In the genomic region with DNA sequence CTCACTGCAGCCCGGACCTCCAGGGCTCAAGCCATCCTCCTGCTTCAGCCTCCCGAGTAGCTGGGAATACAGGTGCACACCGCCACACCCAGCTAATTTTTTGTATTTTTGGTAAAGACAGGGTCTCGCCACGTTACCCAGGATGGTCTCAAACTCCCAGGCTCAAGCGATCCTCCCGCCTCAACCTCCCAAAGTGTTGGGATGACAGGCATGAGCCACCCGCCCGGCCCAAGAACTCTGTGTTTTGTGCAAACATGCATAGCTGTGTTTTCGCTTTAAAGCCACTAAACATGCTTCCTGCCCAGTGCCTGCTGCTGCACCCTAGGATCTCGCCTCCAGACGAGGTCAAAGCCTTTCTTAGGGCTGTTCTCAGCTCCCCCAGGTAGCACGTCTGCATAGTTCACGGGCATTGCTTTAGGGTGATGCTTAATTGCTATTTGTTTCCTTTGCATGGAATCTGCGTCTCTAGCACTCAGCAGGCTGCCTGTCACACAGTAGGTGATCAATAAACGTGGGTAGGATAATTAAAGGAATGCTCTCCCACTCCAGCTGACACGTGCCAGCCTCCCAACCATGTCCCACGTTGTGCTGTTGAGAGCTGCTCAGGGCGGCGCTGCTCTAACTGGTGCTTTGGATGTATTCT, we compare ENCODE assay signal across 2 cellular contexts.
TF ChIP-seq lines count a peak whose summit lies in the region.

No MANE protein-coding gene starts in this region.

TF ChIP-seq in IMR-90, 13 proteins besides CTCF, POLR2A, EP300 and RAD21:
- TF ChIP-seq RFX5 (IDR thresholded peaks at IDR 0.05; ENCODE audit: low read depth, low read length) (no peak), MAZ (IDR thresholded peaks at IDR 0.05; ENCODE audit: borderline replicate concordance, low read depth, low read length) (no peak), MXI1 (IDR thresholded peaks at IDR 0.05; ENCODE audit: borderline replicate concordance, low read depth, low read length) (no peak), FOS (IDR thresholded peaks at IDR 0.05; ENCODE audit: low read depth, low read length) (no peak), SMC3 (IDR thresholded peaks at IDR 0.05; ENCODE audit: low read depth, low read length) (no peak), NFE2L2 (IDR thresholded peaks at IDR 0.05; ENCODE audit: low read depth, low read length) (no peak), RCOR1 (IDR thresholded peaks at IDR 0.05; ENCODE audit: insufficient replicate concordance, low read length) (no peak), CHD1 (IDR thresholded peaks at IDR 0.05; ENCODE audit: low read depth, low read length) (no peak), CEBPB (IDR thresholded peaks at IDR 0.05; ENCODE audit: low read depth, low read length) (no peak), ELK1 (IDR thresholded peaks at IDR 0.05; ENCODE audit: borderline replicate concordance, low read depth, low read length) (no peak), BHLHE40 (IDR thresholded peaks at IDR 0.05; ENCODE audit: low read depth, low read length) (no peak)
- TF ChIP-seq, protein P1, sequence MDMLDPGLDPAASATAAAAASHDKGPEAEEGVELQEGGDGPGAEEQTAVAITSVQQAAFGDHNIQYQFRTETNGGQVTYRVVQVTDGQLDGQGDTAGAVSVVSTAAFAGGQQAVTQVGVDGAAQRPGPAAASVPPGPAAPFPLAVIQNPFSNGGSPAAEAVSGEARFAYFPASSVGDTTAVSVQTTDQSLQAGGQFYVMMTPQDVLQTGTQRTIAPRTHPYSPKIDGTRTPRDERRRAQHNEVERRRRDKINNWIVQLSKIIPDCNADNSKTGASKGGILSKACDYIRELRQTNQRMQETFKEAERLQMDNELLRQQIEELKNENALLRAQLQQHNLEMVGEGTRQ (IDR thresholded peaks at IDR 0.05; ENCODE audit: low read depth, low read length): no peak

TF ChIP-seq in H1, 55 proteins besides CTCF, POLR2A, EP300 and RAD21:
- TF ChIP-seq CBX5 (IDR thresholded peaks at IDR 0.05; ENCODE audit: low read depth, low read length): no peak
- TF ChIP-seq POLR2AphosphoS5 (IDR thresholded peaks at IDR 0.05; ENCODE audit: low read depth, low read length): peak; percentile 73
TF ChIP-seq in H1: peak in this region for 1.
